Comparison of ENCODE assay signal across 17 cellular contexts in the genomic region with DNA sequence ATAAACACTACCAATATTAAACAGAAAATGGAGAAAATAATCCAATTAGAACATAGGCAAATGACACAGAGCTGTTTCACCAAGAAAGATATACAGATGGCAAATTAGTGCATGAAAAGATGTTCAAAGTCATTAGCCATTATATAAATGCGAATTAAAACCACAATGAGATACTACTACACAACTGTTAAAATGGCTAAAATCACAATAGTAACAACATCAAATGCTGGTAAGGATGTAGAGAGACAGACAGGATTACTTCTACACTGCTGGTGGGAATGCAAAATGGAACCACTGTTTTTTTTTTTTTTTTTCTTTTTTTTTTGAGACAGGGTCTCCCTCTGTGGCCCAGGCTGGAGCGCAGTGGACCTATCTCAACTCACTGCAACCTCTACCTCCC.
A peak's percentile ranks its signal among the peaks of the same experiment; 100 is the strongest.
DNase-seq lines count a peak whose midpoint lies in the region; ATAC-seq and TF ChIP-seq lines count a peak whose summit lies in the region.
"Had no signal": no experiment of that assay in that cellular context is flagged by ENCODE, and none has a peak within 500 bp of the region (broad histone marks: within the 10 kb centered on the region; RNA-seq: fewer than 3 reads in every experiment).

No MANE protein-coding gene starts in this region.

- no peak overlapping the region for H3K4me3 Mint-ChIP-seq in activated naive CD4-positive, alpha-beta T cell treated with anti-CD3 and anti-CD28 coated beads for 36 hours
- H3K4me3 Mint-ChIP-seq in CD4-positive, alpha-beta memory T cell: no peak overlapping the region
- peak overlapping the region; percentile 60 for H3K4me3 Mint-ChIP-seq in neural crest cell
- H3K4me3 Mint-ChIP-seq: GM23338 had no signal

- no peaks in the 10 kb centered on the region for H3K36me3 ChIP-seq in CD4-positive, alpha-beta memory T cell (ENCODE audit: insufficient read depth, low read length)
- no peaks in the 10 kb centered on the region for H3K36me3 ChIP-seq in ascending aorta
- H3K36me3 ChIP-seq: BLaER1 treated with 17β-estradiol and CSF1 and Interleukin-3, amounts not matched to agents 10 nM and 100 nM had no signal

- 97% methylated on average over 2 of the region's 2 CpGs for WGBS in right cardiac atrium

- H3K36me3 Mint-ChIP-seq in activated naive CD4-positive, alpha-beta T cell treated with anti-CD3 and anti-CD28 coated beads for 36 hours (ENCODE audit: low read depth): peaks cover 5% of the 10 kb centered on the region
- H3K36me3 Mint-ChIP-seq in CD4-positive, alpha-beta memory T cell: peaks cover 0 to 11% of the 10 kb centered on the region in 2 donors
- no peaks in the 10 kb centered on the region for H3K36me3 Mint-ChIP-seq in neural crest cell (ENCODE audit: low read depth)
- H3K36me3 Mint-ChIP-seq: CD4-positive, CD25-positive, alpha-beta regulatory T cell had no signal

- no peak overlapping the region for H3K27ac ChIP-seq in CD4-positive, alpha-beta memory T cell (ENCODE audit: low read depth, low read length)
- H3K27ac ChIP-seq in ascending aorta (peak overlapping the region; percentile 80), right cardiac atrium (ENCODE audit: low read length) (no peak overlapping the region)
- H3K27ac ChIP-seq: 22Rv1; BLaER1 treated with 17β-estradiol and CSF1 and Interleukin-3, amounts not matched to agents 10 nM and 100 nM had no signal

- POLR2A ChIA-PET in CD4-positive, alpha-beta memory T cell (lab: Charles Lee; ENCODE audit: partially characterized antibody): interaction anchor here (0.6 to 0.7 kb wide), 2 partner anchors 11 to 391 kb away, joined by 3 read pairs; no protein-coding TSS in a partner anchor

- peaks cover 6% of the 10 kb centered on the region for H3K9me3 Mint-ChIP-seq in activated naive CD4-positive, alpha-beta T cell treated with anti-CD3 and anti-CD28 coated beads for 36 hours
- H3K9me3 Mint-ChIP-seq in CD4-positive, alpha-beta memory T cell: peaks cover 0 to 3% (median 0%) of the 10 kb centered on the region in 8 donors
- no peaks in the 10 kb centered on the region for H3K9me3 Mint-ChIP-seq in neural crest cell
- H3K9me3 Mint-ChIP-seq: CD4-positive, CD25-positive, alpha-beta regulatory T cell had no signal

- no peak for ATAC-seq in right cardiac atrium
- ATAC-seq: GM23338 had no signal

- H3K4me3 ChIP-seq in CD4-positive, alpha-beta memory T cell (ENCODE audit: low read length in 2 of 2): no peak overlapping the region
- H3K4me3 ChIP-seq in ascending aorta (no peak overlapping the region), right cardiac atrium (ENCODE audit: low read length) (no peak overlapping the region)
- H3K4me3 ChIP-seq: BLaER1 treated with 17β-estradiol and CSF1 and Interleukin-3, amounts not matched to agents 10 nM and 100 nM; GM23338 had no signal

- intact Hi-C loops in activated naive CD4-positive, alpha-beta T cell treated with anti-CD3 and anti-CD28 coated beads for 36 hours (cut with micrococcal nuclease): loop anchor here (5.0 to 10.0 kb wide), 2 partner anchors 162 to 800 kb away; a partner anchor contains a TSS
- intact Hi-C loops in CD4-positive, alpha-beta memory T cell (cut with micrococcal nuclease): no loop called here
- intact Hi-C loops in ascending aorta (cut with DNase I): loop anchor here (5.0 kb wide), 2 partner anchors 62 to 267 kb away; no protein-coding TSS in a partner anchor
- intact Hi-C loops in right cardiac atrium (cut with DNase I): no loop called here

- TF ChIP-seq CTCF in ascending aorta (IDR thresholded peaks at IDR 0.05): no peak
- no peak for TF ChIP-seq CTCF in neural crest cell (conservative IDR thresholded peaks at IDR 0.05)

- CTCF ChIA-PET in activated naive CD4-positive, alpha-beta T cell treated with anti-CD3 and anti-CD28 coated beads for 36 hours (lab: Charles Lee): interaction anchor here (6.1 kb wide), 1 partner anchor 125 kb away, joined by 51 read pairs; no protein-coding TSS in a partner anchor
- CTCF ChIA-PET in CD4-positive, alpha-beta memory T cell (lab: Charles Lee; ENCODE audit: partially characterized antibody): interaction anchor here (0.7 to 2.6 kb wide), 2 partner anchors 148 to 174 kb away, joined by 3 to 14 read pairs; no protein-coding TSS in a partner anchor

- H3K27me3 ChIP-seq in CD4-positive, alpha-beta memory T cell (ENCODE audit: insufficient read depth, low read length): no peaks in the 10 kb centered on the region
- H3K27me3 ChIP-seq in ascending aorta: no peaks in the 10 kb centered on the region
- H3K27me3 ChIP-seq in right cardiac atrium (ENCODE audit: control insufficient read depth, insufficient read depth): no peaks in the 10 kb centered on the region
- H3K27me3 ChIP-seq: BLaER1 treated with 17β-estradiol and CSF1 and Interleukin-3, amounts not matched to agents 10 nM and 100 nM had no signal

- H3K9me3 ChIP-seq in CD4-positive, alpha-beta memory T cell (ENCODE audit: control insufficient read depth in 1 of 2, low read length in 2 of 2): no peaks in the 10 kb centered on the region
- no peaks in the 10 kb centered on the region for H3K9me3 ChIP-seq in ascending aorta
- H3K9me3 ChIP-seq in right cardiac atrium (ENCODE audit: control insufficient read depth, low read length): no peaks in the 10 kb centered on the region

- peaks cover 21% of the 10 kb centered on the region for H3K4me1 Mint-ChIP-seq in activated naive CD4-positive, alpha-beta T cell treated with anti-CD3 and anti-CD28 coated beads for 36 hours (ENCODE audit: low read depth)
- H3K4me1 Mint-ChIP-seq in CD4-positive, alpha-beta memory T cell: peaks cover 15 to 29% (median 21%) of the 10 kb centered on the region in 4 donors
- peaks cover 19% of the 10 kb centered on the region for H3K4me1 Mint-ChIP-seq in neural crest cell

- peak overlapping the region; percentile 41 for H3K27ac Mint-ChIP-seq in activated naive CD4-positive, alpha-beta T cell treated with anti-CD3 and anti-CD28 coated beads for 36 hours
- H3K27ac Mint-ChIP-seq in CD4-positive, alpha-beta memory T cell: peak overlapping the region in 4 of 7 donors; percentile 14 to 80 (median 42)
- no peak overlapping the region for H3K27ac Mint-ChIP-seq in neural crest cell (ENCODE audit: unreplicated experiment)
- H3K27ac Mint-ChIP-seq: CD4-positive, CD25-positive, alpha-beta regulatory T cell; GM23338 had no signal

- DNase-seq in activated naive CD4-positive, alpha-beta T cell treated with anti-CD3 and anti-CD28 coated beads for 36 hours: no peak
- DNase-seq in activated naive CD4-positive, alpha-beta T cell treated with Interleukin-2 at 50 U/mL for 16 hours: no peak
- no peak for DNase-seq in CD4-positive, alpha-beta memory T cell
- no peak for DNase-seq in ascending aorta (ENCODE audit: low spot score in 2 of 2)
- DNase-seq in neural crest cell (ENCODE audit: low read depth, low spot score): no peak
- DNase-seq in Ammon's horn (ENCODE audit: low spot score): no peak
- DNase-seq in NCI-H446 treated with DMSO at 0.1 percent for 48 hours (lab: John Stamatoyannopoulos, UW): no peak
- no peak for DNase-seq in right cardiac atrium
- DNase-seq: CD4-positive, CD25-positive, alpha-beta regulatory T cell; COR-L47; DMS153; DMS79 treated with DMSO at 0.1 percent for 48 hours; EL; H7 had no signal

- H3K4me1 ChIP-seq in CD4-positive, alpha-beta memory T cell (ENCODE audit: insufficient read depth, low read length): peaks cover 18% of the 10 kb centered on the region
- H3K4me1 ChIP-seq in ascending aorta: peaks cover 10 to 32% of the 10 kb centered on the region in 2 donors
- H3K4me1 ChIP-seq in right cardiac atrium (ENCODE audit: control insufficient read depth, insufficient read depth, low read length): peaks cover 2% of the 10 kb centered on the region

- H3K27me3 Mint-ChIP-seq in activated naive CD4-positive, alpha-beta T cell treated with anti-CD3 and anti-CD28 coated beads for 36 hours (ENCODE audit: low read depth): no peaks in the 10 kb centered on the region
- H3K27me3 Mint-ChIP-seq in CD4-positive, alpha-beta memory T cell: no peaks in the 10 kb centered on the region
- peaks cover 13% of the 10 kb centered on the region for H3K27me3 Mint-ChIP-seq in neural crest cell (ENCODE audit: low read depth)
- H3K27me3 Mint-ChIP-seq: CD4-positive, CD25-positive, alpha-beta regulatory T cell had no signal

Comparison
In these comparisons a context has a peak if more than half of its experiments do, and no peak if none do; other contexts are left out.
1. H3K27ac ChIP-seq: peak in ascending aorta (2 of 2); none in CD4-positive, alpha-beta memory T cell (single experiment) and right cardiac atrium (single experiment).
2. intact Hi-C loops: an anchor here in activated naive CD4-positive, alpha-beta T cell treated with anti-CD3 and anti-CD28 coated beads for 36 hours (5.0 to 10.0 kb wide) and ascending aorta (5.0 kb wide); none called in CD4-positive, alpha-beta memory T cell and right cardiac atrium.